In the genomic region with DNA sequence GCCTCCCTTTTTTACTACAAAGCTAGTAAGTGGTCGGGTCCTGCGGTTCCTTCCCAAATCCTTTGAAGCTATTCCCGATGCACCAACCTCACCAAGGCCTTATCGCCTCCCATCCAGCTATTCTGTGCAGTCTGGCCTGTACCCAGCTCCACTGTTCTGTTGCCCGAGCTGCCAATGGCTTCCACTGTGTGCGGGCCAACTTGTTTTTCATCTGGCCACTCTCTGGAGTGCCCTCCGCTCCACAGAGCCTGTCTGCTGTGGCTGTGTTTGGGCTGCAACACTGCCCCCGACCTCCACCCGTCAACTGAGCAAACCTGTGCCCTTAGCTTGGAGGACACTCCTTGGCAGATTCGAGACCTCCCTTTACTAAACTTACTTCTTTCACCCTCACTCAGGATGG, we compare ENCODE assay signal across 24 cellular contexts.
DNase-seq lines count a peak whose midpoint lies in the region.
"Had no signal": no experiment of that assay in that cellular context is flagged by ENCODE, and none has a peak within 500 bp of the region (broad histone marks: within the 10 kb centered on the region; RNA-seq: fewer than 3 reads in every experiment).

No MANE protein-coding gene starts in this region.

- H3K36me3 ChIP-seq in H7 (replicated peaks; ENCODE audit: control insufficient read depth, insufficient read depth, low read length) = peaks cover 18% of the 10 kb centered on the region
- H3K36me3 ChIP-seq in HAP-1 (replicated peaks) = peaks cover 35% of the 10 kb centered on the region

- no peaks in the 10 kb centered on the region for H3K27me3 ChIP-seq in H7 (ENCODE audit: control insufficient read depth, insufficient read depth, low read length)
- H3K27me3 ChIP-seq in HAP-1 (ENCODE audit: low read depth) = no peaks in the 10 kb centered on the region
- H3K27me3 ChIP-seq: BLaER1 treated with 17β-estradiol and CSF1 and Interleukin-3, amounts not matched to agents 10 nM and 100 nM; testis had no signal

- H3K9me3 ChIP-seq in HAP-1 = no peaks in the 10 kb centered on the region
- H3K9me3 ChIP-seq: BLaER1 treated with 17β-estradiol and CSF1 and Interleukin-3, amounts not matched to agents 10 nM and 100 nM; psoas muscle; testis had no signal

- H3K27me3 Mint-ChIP-seq in activated T-helper 2 cell treated with anti-CD3 and anti-CD28 coated beads, Interferon-gamma antibody, Interleukin-2, Interleukin-4, amounts not matched to agents 10 μg/mL and 5 μg/mL and 100 μg/mL, durations not matched to agents 14 hours and 24 hours and 36 hours (ENCODE audit: low read depth) = no peaks in the 10 kb centered on the region
- peaks cover 2% of the 10 kb centered on the region for H3K27me3 Mint-ChIP-seq in activated T-helper 1 cell treated with anti-CD3 and anti-CD28 coated beads, Interleukin-12 subunit alpha, Interleukin-12 subunit beta, Interleukin-2, Interleukin-4 antibody, amounts not matched to agents 30 ng/mL and 10 ng/mL and 1 ng/mL, durations not matched to agents 14 hours and 24 hours and 36 hours (ENCODE audit: insufficient read depth)
- H3K27me3 Mint-ChIP-seq: activated naive CD4-positive, alpha-beta T cell treated with anti-CD3 and anti-CD28 coated beads, Interleukin-2, amount 50 U/mL, for 24 hours had no signal

- no peak overlapping the region for H3K4me3 Mint-ChIP-seq in activated T-helper 2 cell treated with anti-CD3 and anti-CD28 coated beads, Interferon-gamma antibody, Interleukin-2, Interleukin-4, amounts not matched to agents 10 μg/mL and 5 μg/mL and 100 μg/mL, durations not matched to agents 14 hours and 24 hours and 36 hours (ENCODE audit: low read depth)
- no peak overlapping the region for H3K4me3 Mint-ChIP-seq in activated T-helper 1 cell treated with anti-CD3 and anti-CD28 coated beads, Interleukin-12 subunit alpha, Interleukin-12 subunit beta, Interleukin-2, Interleukin-4 antibody, amounts not matched to agents 30 ng/mL and 10 ng/mL and 1 ng/mL, durations not matched to agents 14 hours and 24 hours and 36 hours
- H3K4me3 Mint-ChIP-seq: activated naive CD4-positive, alpha-beta T cell treated with anti-CD3 and anti-CD28 coated beads, Interleukin-2, amount 50 U/mL, for 24 hours had no signal

- peaks cover 47% of the 10 kb centered on the region for H3K36me3 Mint-ChIP-seq in activated T-helper 2 cell treated with anti-CD3 and anti-CD28 coated beads, Interferon-gamma antibody, Interleukin-2, Interleukin-4, amounts not matched to agents 10 μg/mL and 5 μg/mL and 100 μg/mL, durations not matched to agents 14 hours and 24 hours and 36 hours (ENCODE audit: low read depth)
- peaks cover 33% of the 10 kb centered on the region for H3K36me3 Mint-ChIP-seq in activated T-helper 1 cell treated with anti-CD3 and anti-CD28 coated beads, Interleukin-12 subunit alpha, Interleukin-12 subunit beta, Interleukin-2, Interleukin-4 antibody, amounts not matched to agents 30 ng/mL and 10 ng/mL and 1 ng/mL, durations not matched to agents 14 hours and 24 hours and 36 hours (ENCODE audit: low read depth)

- no peak overlapping the region for H3K4me3 ChIP-seq in H7 (ENCODE audit: insufficient read depth, low read depth, low read length)
- no peak overlapping the region for H3K4me3 ChIP-seq in HAP-1
- H3K4me3 ChIP-seq: BLaER1 treated with 17β-estradiol and CSF1 and Interleukin-3, amounts not matched to agents 10 nM and 100 nM; GM23248; psoas muscle; testis had no signal

- intact Hi-C loops in activated T-helper 2 cell treated with anti-CD3 and anti-CD28 coated beads, Interferon-gamma antibody, Interleukin-2, Interleukin-4, amounts not matched to agents 10 μg/mL and 5 μg/mL and 100 μg/mL, durations not matched to agents 14 hours and 24 hours and 36 hours (cut with micrococcal nuclease) = no loop called here
- intact Hi-C loops in head of caudate nucleus (cut with DNase I) (no loop called here), posterior cingulate gyrus (cut with DNase I) (no loop called here)
- intact Hi-C loops in activated T-helper 1 cell treated with anti-CD3 and anti-CD28 coated beads, Interleukin-12 subunit alpha, Interleukin-12 subunit beta, Interleukin-2, Interleukin-4 antibody, amounts not matched to agents 30 ng/mL and 10 ng/mL and 1 ng/mL, durations not matched to agents 14 hours and 24 hours and 36 hours (cut with micrococcal nuclease) = no loop called here

- in situ Hi-C loops in HAP-1 (cut with MboI; ENCODE audit: low sequenced_read_pairs) = no loop called here

- H3K4me1 ChIP-seq in HAP-1 = no peaks in the 10 kb centered on the region
- H3K4me1 ChIP-seq: psoas muscle, testis had no signal

- H3K4me1 Mint-ChIP-seq in activated T-helper 2 cell treated with anti-CD3 and anti-CD28 coated beads, Interferon-gamma antibody, Interleukin-2, Interleukin-4, amounts not matched to agents 10 μg/mL and 5 μg/mL and 100 μg/mL, durations not matched to agents 14 hours and 24 hours and 36 hours (ENCODE audit: low read depth) = peaks cover 23% of the 10 kb centered on the region
- peaks cover 15% of the 10 kb centered on the region for H3K4me1 Mint-ChIP-seq in activated T-helper 1 cell treated with anti-CD3 and anti-CD28 coated beads, Interleukin-12 subunit alpha, Interleukin-12 subunit beta, Interleukin-2, Interleukin-4 antibody, amounts not matched to agents 30 ng/mL and 10 ng/mL and 1 ng/mL, durations not matched to agents 14 hours and 24 hours and 36 hours (ENCODE audit: low read depth)

- DNase-seq in H7 (peak; percentile 13), head of caudate nucleus (peak in 33 of 42 donors; percentile 13 to 81 (median 55)), posterior cingulate gyrus (peak in 7 of 10 donors; percentile 34 to 90 (median 36)), HAP-1 (ENCODE audit: low spot score in 2 of 2) (no peak), NCI-H2227 (lab: John Stamatoyannopoulos, UW; ENCODE audit: unreplicated experiment) (no peak), NCI-H526 treated with DMSO at 0.1 percent for 48 hours (lab: John Stamatoyannopoulos, UW) (no peak)
- no peak for DNase-seq in activated T-helper 2 cell treated with anti-CD3 and anti-CD28 coated beads, Interferon-gamma antibody, Interleukin-2, Interleukin-4, amounts not matched to agents 10 μg/mL and 5 μg/mL and 100 μg/mL, durations not matched to agents 14 hours and 24 hours and 36 hours (ENCODE audit: low spot score)
- no peak for DNase-seq in activated T-helper 1 cell treated with anti-CD3 and anti-CD28 coated beads, Interleukin-12 subunit alpha, Interleukin-12 subunit beta, Interleukin-2, Interleukin-4 antibody, amounts not matched to agents 30 ng/mL and 10 ng/mL and 1 ng/mL, durations not matched to agents 14 hours and 24 hours and 36 hours (ENCODE audit: low spot score)
- DNase-seq: activated CD4-positive, alpha-beta T cell treated with anti-CD3 and anti-CD28 coated beads, Interleukin-2, amount 50 U/mL, for 4 hours; activated CD4-positive, CD25-positive, alpha-beta regulatory T cell; amniotic stem cell; effector CD8-positive, alpha-beta T cell; GM23248; mesenchymal stem cell; NCI-H1105; NCI-H187 treated with DMSO at 0.1 percent for 48 hours; NCI-H2171; NCI-H510A; psoas muscle; RPMI8226; stimulated activated CD4-positive, alpha-beta T cell treated with anti-CD3 and anti-CD28 coated beads, Interleukin-4, amount 100 ng/mL, for 4 hours; testis had no signal

- H3K27ac Mint-ChIP-seq in activated T-helper 2 cell treated with anti-CD3 and anti-CD28 coated beads, Interferon-gamma antibody, Interleukin-2, Interleukin-4, amounts not matched to agents 10 μg/mL and 5 μg/mL and 100 μg/mL, durations not matched to agents 14 hours and 24 hours and 36 hours = peak overlapping the region; percentile 60
- no peak overlapping the region for H3K27ac Mint-ChIP-seq in activated T-helper 1 cell treated with anti-CD3 and anti-CD28 coated beads, Interleukin-12 subunit alpha, Interleukin-12 subunit beta, Interleukin-2, Interleukin-4 antibody, amounts not matched to agents 30 ng/mL and 10 ng/mL and 1 ng/mL, durations not matched to agents 14 hours and 24 hours and 36 hours

- H3K9me3 Mint-ChIP-seq in activated T-helper 2 cell treated with anti-CD3 and anti-CD28 coated beads, Interferon-gamma antibody, Interleukin-2, Interleukin-4, amounts not matched to agents 10 μg/mL and 5 μg/mL and 100 μg/mL, durations not matched to agents 14 hours and 24 hours and 36 hours = no peaks in the 10 kb centered on the region
- H3K9me3 Mint-ChIP-seq in activated T-helper 1 cell treated with anti-CD3 and anti-CD28 coated beads, Interleukin-12 subunit alpha, Interleukin-12 subunit beta, Interleukin-2, Interleukin-4 antibody, amounts not matched to agents 30 ng/mL and 10 ng/mL and 1 ng/mL, durations not matched to agents 14 hours and 24 hours and 36 hours = no peaks in the 10 kb centered on the region
- H3K9me3 Mint-ChIP-seq: activated naive CD4-positive, alpha-beta T cell treated with anti-CD3 and anti-CD28 coated beads, Interleukin-2, amount 50 U/mL, for 24 hours had no signal

Comparison
In these comparisons a context has a peak if more than half of its experiments do, and no peak if none do; other contexts are left out.
1. DNase-seq: peak in H7 (single experiment), head of caudate nucleus (33 of 42) and posterior cingulate gyrus (7 of 10); none in activated T-helper 2 cell treated with anti-CD3 and anti-CD28 coated beads, Interferon-gamma antibody, Interleukin-2, Interleukin-4, amounts not matched to agents 10 μg/mL and 5 μg/mL and 100 μg/mL, durations not matched to agents 14 hours and 24 hours and 36 hours (single experiment), HAP-1 (0 of 2), NCI-H2227 (single experiment), NCI-H526 treated with DMSO at 0.1 percent for 48 hours (single experiment) and activated T-helper 1 cell treated with anti-CD3 and anti-CD28 coated beads, Interleukin-12 subunit alpha, Interleukin-12 subunit beta, Interleukin-2, Interleukin-4 antibody, amounts not matched to agents 30 ng/mL and 10 ng/mL and 1 ng/mL, durations not matched to agents 14 hours and 24 hours and 36 hours (single experiment).